In the genomic region with DNA sequence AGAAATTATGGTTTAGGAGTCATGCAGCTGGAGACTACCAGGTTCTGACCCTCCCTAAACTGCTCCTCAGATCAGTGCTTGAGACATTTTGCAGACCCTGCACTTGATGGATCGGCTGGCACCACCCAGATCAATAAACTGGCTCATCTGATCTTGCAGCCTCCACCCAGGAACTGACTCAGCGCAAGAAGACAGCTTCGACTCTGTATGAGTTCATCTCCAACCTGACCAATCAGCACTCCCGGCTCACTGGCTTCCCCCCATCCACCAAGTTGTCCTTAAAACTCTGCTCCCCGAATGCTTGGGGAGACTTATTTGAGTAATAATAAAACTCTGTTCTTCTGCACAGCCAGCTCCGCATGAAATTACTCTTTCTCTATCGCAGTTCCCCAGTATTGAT, we compare ENCODE assay signal across 19 cellular contexts. TPM values are rescaled to one million over a fixed set of nuclear protein-coding genes. Genes with fewer than 3 reads are reported as not detected.
DNase-seq lines count a peak whose midpoint lies in the region; ATAC-seq and TF ChIP-seq lines count a peak whose summit lies in the region.
"Had no signal": no experiment of that assay in that cellular context is flagged by ENCODE, and none has a peak within 500 bp of the region (broad histone marks: within the 10 kb centered on the region; RNA-seq: fewer than 3 reads in every experiment).

No MANE protein-coding gene starts in this region.

- H3K27me3 Mint-ChIP-seq in HFFc6 (ENCODE audit: insufficient read depth) (peaks cover 2% of the 10 kb centered on the region; the same call in 1 of the 2 replicates), nephron (ENCODE audit: low read depth) (peaks cover 18% of the 10 kb centered on the region)

- H3K79me2 ChIP-seq in mammary epithelial cell (ENCODE audit: insufficient read depth, low read length) = no peaks in the 10 kb centered on the region

- no peak overlapping the region for H3K4me2 ChIP-seq in mammary epithelial cell (ENCODE audit: insufficient read depth, low read depth, low read length)
- H3K4me2 ChIP-seq: SK-N-SH had no signal

- ATAC-seq in HG03039 (IDR thresholded peaks at IDR 0.05; ENCODE audit: unreplicated experiment) = no peak
- ATAC-seq: HepG2 had no signal

- peak overlapping the region; percentile 2; the same call in 1 of the 2 replicates for H3K27ac Mint-ChIP-seq in HFFc6
- H3K27ac Mint-ChIP-seq in nephron = peak overlapping the region in 2 of 3 experiments; percentile 40 to 45
- H3K27ac Mint-ChIP-seq: CD14-positive monocyte had no signal

- H4K20me1 ChIP-seq in mammary epithelial cell (ENCODE audit: insufficient read depth, low read length) = no peaks in the 10 kb centered on the region

- H3K4me1 Mint-ChIP-seq in HFFc6 (ENCODE audit: low read depth) (peaks cover 50% of the 10 kb centered on the region; the same call in 1 of the 2 replicates), nephron (peaks cover 35% of the 10 kb centered on the region)

- intact Hi-C loops in mammary epithelial cell (cut with micrococcal nuclease) = loop anchor here (5.0 kb wide), 3 partner anchors 57 to 173 kb away; no protein-coding TSS in a partner anchor

- H3K4me3 Mint-ChIP-seq in HFFc6 (no peak overlapping the region), nephron (no peak overlapping the region)
- H3K4me3 Mint-ChIP-seq: CD14-positive monocyte had no signal

- no TSS peak for BruUV-seq in mammary epithelial cell (replicated peaks; lab: Mats Ljungman, UMichigan)

- peaks cover 6% of the 10 kb centered on the region; the same call in 1 of the 2 replicates for H3K36me3 Mint-ChIP-seq in HFFc6 (ENCODE audit: low read depth)
- H3K36me3 Mint-ChIP-seq in nephron (ENCODE audit: low read depth) = no peaks in the 10 kb centered on the region
- H3K36me3 Mint-ChIP-seq: CD14-positive monocyte had no signal

- H3K4me1 ChIP-seq in mammary epithelial cell (ENCODE audit: insufficient read depth, low read length) = peaks cover 70% of the 10 kb centered on the region

- peak overlapping the region; percentile 21 for H2AFZ ChIP-seq in mammary epithelial cell (ENCODE audit: low read depth, low read length)

- no peak overlapping the region for H3K9ac ChIP-seq in mammary epithelial cell (ENCODE audit: insufficient read depth, low read length)
- H3K9ac ChIP-seq: SK-N-SH had no signal

- H3K9me3 Mint-ChIP-seq in HFFc6 = peaks cover 24% of the 10 kb centered on the region
- H3K9me3 Mint-ChIP-seq in nephron = no peaks in the 10 kb centered on the region

- H3K4me3 ChIP-seq in mammary epithelial cell (replicated peaks in 1 of 3; ENCODE audit: insufficient read depth in 1 of 3, low read depth in 2 of 3, low read length in 3 of 3) = no peak overlapping the region

- H3K27ac ChIP-seq in mammary epithelial cell (ENCODE audit: insufficient read depth, low read depth, low read length) = no peak overlapping the region

- CTCF ChIA-PET in mammary epithelial cell (lab: Charles Lee; ENCODE audit: low non-redundant PET) = no interaction called here

- dilution Hi-C loops in mammary epithelial cell (cut with HindIII; ENCODE audit: low sequenced_read_pairs) = no loop called here

- in situ Hi-C loops in mammary epithelial cell (cut with MboI; ENCODE audit: low sequenced_read_pairs in 2 of 2) = no loop called here

- no peaks in the 10 kb centered on the region for H3K36me3 ChIP-seq in mammary epithelial cell (ENCODE audit: insufficient read depth, low read length)

- H3K9me3 ChIP-seq in mammary epithelial cell (replicated peaks; ENCODE audit: insufficient read depth, low read length) = no peaks in the 10 kb centered on the region
- H3K9me3 ChIP-seq: SK-N-SH had no signal

- H3K27me3 ChIP-seq in mammary epithelial cell (ENCODE audit: insufficient read depth, low read length) = no peaks in the 10 kb centered on the region

- 87% methylated on average over 6 of the region's 7 CpGs for WGBS in mammary epithelial cell (ENCODE audit: low coverage, missing lambda C conversion rate)

- TF ChIP-seq CTCF in HFFc6 (IDR thresholded peaks at IDR 0.05) (no peak), mammary epithelial cell (conservative IDR thresholded peaks at IDR 0.05 in 1 of 2, IDR thresholded peaks at IDR 0.05 in 1 of 2; ENCODE audit: extremely low read depth in 1 of 2, insufficient read depth in 1 of 2, low read depth in 1 of 2, low read length in 2 of 2) (no peak), nephron (IDR thresholded peaks at IDR 0.05; ENCODE audit: unreplicated experiment in 3 of 3) (no peak)

- DNase-seq in ELR (ENCODE audit: low read depth) (peak; percentile 59), HFFc6 (no peak), mammary epithelial cell (no peak), NCI-H82 (lab: John Stamatoyannopoulos, UW) (no peak)
- DNase-seq in activated T-cell treated with anti-CD3 and anti-CD28 coated beads, Interleukin-2, amount 50 U/mL, for 48 hours = no peak
- DNase-seq: AML-193, COR-L47, KG1, NCI-H1048, NCI-H1436 treated with DMSO at 0.1 percent for 48 hours, NCI-H2029 treated with DMSO at 0.1 percent for 48 hours, NCI-H510A, NCI-H774, Right ventricle myocardium superior, SK-N-SH had no signal

RNA-seq across cellular contexts. Expression of a gene that starts 40.1 kb away (rescaled TPM):
- not detected for total RNA-seq in HFFc6 (2021; fragmentation: NEBNext Ultra II Directional; extraction: Animal tissue kit (Norgen Biotek cat#: 25700))
- total RNA-seq in mammary epithelial cell = 10 to 100 TPM in 1 of 2 donors, under 1 TPM in 1; 0.07 to 18.3 TPM
- 0.37 TPM for polyA plus RNA-seq in mammary epithelial cell
- polyA minus RNA-seq in mammary epithelial cell = not detected
- total RNA-seq: HepG2, Right ventricle myocardium superior had no signal
- polyA plus RNA-seq: HepG2, SK-N-SH had no signal
